Comparison of ENCODE assay signal across 1 cellular context in the genomic region with DNA sequence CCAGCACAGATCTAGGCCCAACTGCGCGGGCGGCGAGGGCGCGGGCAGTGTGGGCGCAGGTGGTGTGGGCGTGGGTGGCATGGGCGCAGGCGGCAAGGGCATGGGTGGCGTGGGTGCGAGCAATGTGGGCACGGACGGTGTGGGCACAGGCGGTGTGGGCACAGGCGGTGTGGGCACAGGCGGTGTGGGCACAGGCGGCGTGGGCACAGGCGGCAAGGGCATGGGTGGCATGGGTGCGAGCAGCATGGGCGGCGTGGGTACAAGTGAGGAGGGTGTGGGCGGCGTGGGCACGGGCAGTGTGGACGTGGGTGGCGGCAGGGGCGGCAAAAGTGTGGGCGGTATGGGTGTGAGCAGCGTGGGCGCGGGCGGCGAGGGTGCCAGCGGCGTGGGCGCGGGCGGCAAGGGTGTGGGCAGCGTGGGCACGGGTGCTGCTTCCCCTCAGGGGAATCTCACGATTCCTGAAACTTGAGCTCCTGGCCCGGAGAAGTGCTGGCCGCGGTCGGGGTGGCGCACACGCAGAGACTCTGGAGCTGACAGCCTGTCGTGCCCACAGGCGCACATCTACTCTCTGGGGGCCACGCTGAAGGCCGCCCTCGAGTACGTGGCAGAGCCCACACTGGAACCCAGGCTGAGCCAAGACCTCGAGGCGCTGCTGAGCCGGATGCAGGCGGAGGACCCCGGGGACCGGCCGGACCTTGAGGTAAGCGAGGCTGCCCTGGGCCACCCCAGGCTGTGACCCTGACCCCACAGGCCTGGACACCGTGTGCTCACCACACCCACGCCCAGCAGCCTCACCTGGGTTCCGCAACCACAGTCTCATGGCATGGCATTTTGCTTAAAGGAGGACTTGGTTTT.
TF ChIP-seq lines count a peak whose summit lies in the region.

No MANE protein-coding gene starts in this region.

TF ChIP-seq in H1, 55 proteins besides CTCF, POLR2A, EP300 and RAD21:
- TF ChIP-seq, protein P1, sequence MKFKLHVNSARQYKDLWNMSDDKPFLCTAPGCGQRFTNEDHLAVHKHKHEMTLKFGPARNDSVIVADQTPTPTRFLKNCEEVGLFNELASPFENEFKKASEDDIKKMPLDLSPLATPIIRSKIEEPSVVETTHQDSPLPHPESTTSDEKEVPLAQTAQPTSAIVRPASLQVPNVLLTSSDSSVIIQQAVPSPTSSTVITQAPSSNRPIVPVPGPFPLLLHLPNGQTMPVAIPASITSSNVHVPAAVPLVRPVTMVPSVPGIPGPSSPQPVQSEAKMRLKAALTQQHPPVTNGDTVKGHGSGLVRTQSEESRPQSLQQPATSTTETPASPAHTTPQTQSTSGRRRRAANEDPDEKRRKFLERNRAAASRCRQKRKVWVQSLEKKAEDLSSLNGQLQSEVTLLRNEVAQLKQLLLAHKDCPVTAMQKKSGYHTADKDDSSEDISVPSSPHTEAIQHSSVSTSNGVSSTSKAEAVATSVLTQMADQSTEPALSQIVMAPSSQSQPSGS (IDR thresholded peaks at IDR 0.05; ENCODE audit: low read length): no peak
- no peak for TF ChIP-seq GABPA (IDR thresholded peaks at IDR 0.05; ENCODE audit: borderline replicate concordance, insufficient read depth, low read length)
- TF ChIP-seq EGR1 (IDR thresholded peaks at IDR 0.05; ENCODE audit: borderline replicate concordance, low read depth, low read length): no peak
- TF ChIP-seq SIRT6 (IDR thresholded peaks at IDR 0.05; ENCODE audit: low read length): no peak
- TF ChIP-seq TAF7 (optimal IDR thresholded peaks at IDR 0.05; ENCODE audit: borderline replicate concordance, low read depth, low read length): no peak
- TF ChIP-seq HDAC6 (IDR thresholded peaks at IDR 0.05; ENCODE audit: low read depth, low read length): no peak
- no peak for TF ChIP-seq NRF1 (IDR thresholded peaks at IDR 0.05; ENCODE audit: low read depth, low read length)
- no peak for TF ChIP-seq BACH1 (IDR thresholded peaks at IDR 0.05; ENCODE audit: low read length)
- TF ChIP-seq, protein P2, sequence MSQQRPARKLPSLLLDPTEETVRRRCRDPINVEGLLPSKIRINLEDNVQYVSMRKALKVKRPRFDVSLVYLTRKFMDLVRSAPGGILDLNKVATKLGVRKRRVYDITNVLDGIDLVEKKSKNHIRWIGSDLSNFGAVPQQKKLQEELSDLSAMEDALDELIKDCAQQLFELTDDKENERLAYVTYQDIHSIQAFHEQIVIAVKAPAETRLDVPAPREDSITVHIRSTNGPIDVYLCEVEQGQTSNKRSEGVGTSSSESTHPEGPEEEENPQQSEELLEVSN (IDR thresholded peaks at IDR 0.05): no peak
- no peak for TF ChIP-seq FOSL1 (IDR thresholded peaks at IDR 0.05; ENCODE audit: insufficient read depth, low read depth, low read length)
- TF ChIP-seq ZNF274 (IDR thresholded peaks at IDR 0.05; ENCODE audit: borderline replicate concordance, extremely low read depth, low read length): no peak
- TF ChIP-seq RFX5 (IDR thresholded peaks at IDR 0.05; ENCODE audit: borderline replicate concordance, low read depth, low read length): no peak
- TF ChIP-seq KDM1A (IDR thresholded peaks at IDR 0.05; ENCODE audit: borderline replicate concordance, low read length): no peak
- no peak for TF ChIP-seq YY1 (IDR thresholded peaks at IDR 0.05; ENCODE audit: low read depth, low read length)
- no peak for TF ChIP-seq TCF12 (IDR thresholded peaks at IDR 0.05; ENCODE audit: low read depth, low read length)
- TF ChIP-seq, protein P3, sequence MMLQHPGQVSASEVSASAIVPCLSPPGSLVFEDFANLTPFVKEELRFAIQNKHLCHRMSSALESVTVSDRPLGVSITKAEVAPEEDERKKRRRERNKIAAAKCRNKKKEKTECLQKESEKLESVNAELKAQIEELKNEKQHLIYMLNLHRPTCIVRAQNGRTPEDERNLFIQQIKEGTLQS (IDR thresholded peaks at IDR 0.05; ENCODE audit: insufficient read depth, low read depth, low read length): no peak
- TF ChIP-seq TEAD4 (IDR thresholded peaks at IDR 0.05; ENCODE audit: low read depth, low read length): no peak
- TF ChIP-seq CHD2 (IDR thresholded peaks at IDR 0.05; ENCODE audit: low read length): no peak
- no peak for TF ChIP-seq RBBP5 (IDR thresholded peaks at IDR 0.05; ENCODE audit: borderline replicate concordance, low read depth, low read length)
- no peak for TF ChIP-seq HDAC2 (IDR thresholded peaks at IDR 0.05; ENCODE audit: borderline replicate concordance in 1 of 2, low read depth in 2 of 2, low read length in 2 of 2)
